1 cellular context compared by ENCODE assay signal in genomic region chr14:85122690-85123089, GRCh38.
TF ChIP-seq lines count a peak whose summit lies in the region.

No MANE protein-coding gene starts in this region.

TF ChIP-seq in HEK293, 187 proteins besides CTCF, POLR2A, EP300 and RAD21 (continued from another document):
- TF ChIP-seq, protein P1, sequence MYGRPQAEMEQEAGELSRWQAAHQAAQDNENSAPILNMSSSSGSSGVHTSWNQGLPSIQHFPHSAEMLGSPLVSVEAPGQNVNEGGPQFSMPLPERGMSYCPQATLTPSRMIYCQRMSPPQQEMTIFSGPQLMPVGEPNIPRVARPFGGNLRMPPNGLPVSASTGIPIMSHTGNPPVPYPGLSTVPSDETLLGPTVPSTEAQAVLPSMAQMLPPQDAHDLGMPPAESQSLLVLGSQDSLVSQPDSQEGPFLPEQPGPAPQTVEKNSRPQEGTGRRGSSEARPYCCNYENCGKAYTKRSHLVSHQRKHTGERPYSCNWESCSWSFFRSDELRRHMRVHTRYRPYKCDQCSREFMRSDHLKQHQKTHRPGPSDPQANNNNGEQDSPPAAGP (tag by site-specific recombination; IDR thresholded peaks at IDR 0.05): no peak
- no peak for TF ChIP-seq YY2 (tag by site-specific recombination; IDR thresholded peaks at IDR 0.05)
- no peak for TF ChIP-seq ZNF2 (tag by site-specific recombination; IDR thresholded peaks at IDR 0.05)
- TF ChIP-seq ZFHX2 (tag by site-specific recombination; conservative IDR thresholded peaks at IDR 0.05): no peak
- TF ChIP-seq ZNF658 (tag by site-specific recombination; IDR thresholded peaks at IDR 0.05): no peak
